10 cellular contexts compared by ENCODE assay signal in the genomic region with DNA sequence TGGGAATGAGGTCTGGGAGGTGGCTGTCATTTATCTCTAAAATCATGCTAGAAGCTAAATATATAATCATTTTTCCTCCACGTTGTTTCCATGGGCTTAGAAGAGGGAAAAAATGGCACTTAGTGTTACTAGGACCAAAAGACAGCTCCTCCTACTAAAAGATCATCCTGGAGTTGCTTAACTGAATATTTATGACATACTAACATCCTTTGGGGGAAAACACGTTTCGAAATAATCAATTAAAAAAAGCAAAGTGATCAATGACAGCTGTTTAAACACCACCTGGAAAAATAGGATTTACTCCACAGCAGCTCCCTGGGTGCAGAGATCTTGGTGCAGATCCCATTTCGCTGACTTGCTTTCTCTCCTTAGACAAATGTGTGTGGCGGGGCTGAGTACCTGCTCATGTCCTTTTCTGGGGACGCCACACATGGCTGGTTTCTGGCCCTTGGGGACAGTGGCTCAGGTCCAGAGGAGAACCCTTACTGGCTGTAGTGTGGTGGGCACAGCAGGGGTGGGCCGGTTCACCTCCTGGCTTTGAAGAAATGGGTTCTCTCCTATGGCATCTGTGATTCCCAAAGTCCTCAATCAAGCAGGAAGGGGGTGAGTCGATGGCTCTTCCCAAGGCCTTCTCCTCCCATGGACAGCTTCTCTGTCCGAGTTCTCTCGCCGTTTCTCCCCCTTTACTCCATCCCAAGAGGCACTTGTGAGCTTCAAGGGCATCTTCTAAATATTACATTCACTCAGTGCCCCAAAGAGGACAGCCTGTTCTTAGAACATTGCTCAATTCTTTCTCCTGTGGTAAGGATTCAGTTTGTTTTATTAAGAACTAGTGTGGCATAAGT.
DNase-seq lines count a peak whose midpoint lies in the region; ATAC-seq and TF ChIP-seq lines count a peak whose summit lies in the region.
"Had no signal": no experiment of that assay in that cellular context is flagged by ENCODE, and none has a peak within 500 bp of the region (broad histone marks: within the 10 kb centered on the region; RNA-seq: fewer than 3 reads in every experiment).

No MANE protein-coding gene starts in this region.

- H3K4me1 ChIP-seq in muscle layer of duodenum (ENCODE audit: control insufficient read depth in 1 of 2, insufficient read depth in 2 of 2, low read length in 2 of 2), result peaks cover 6 to 18% of the 10 kb centered on the region in 2 donors
- H3K4me1 ChIP-seq in uterus, result peaks cover 20 to 23% of the 10 kb centered on the region in 2 donors

- H3K27ac ChIP-seq in coronary artery (peak overlapping the region; percentile 90 to 92), muscle layer of duodenum (ENCODE audit: low read length) (peak overlapping the region; percentile 89), uterus (peak overlapping the region; percentile 88 to 91)

- H3K9me3 ChIP-seq in muscle layer of duodenum (ENCODE audit: control insufficient read depth in 1 of 2, low read length in 2 of 2), result no peaks in the 10 kb centered on the region
- no peaks in the 10 kb centered on the region for H3K9me3 ChIP-seq in uterus

- TF ChIP-seq CTCF in coronary artery (IDR thresholded peaks at IDR 0.05) (no peak), uterus (IDR thresholded peaks at IDR 0.05) (no peak), lower leg skin (IDR thresholded peaks at IDR 0.05) (no peak)

- no peaks in the 10 kb centered on the region for H3K27me3 Mint-ChIP-seq in activated naive CD4-positive, alpha-beta T cell treated with anti-CD3 and anti-CD28 coated beads, Interleukin-2, amount 10 ng/mL, durations not matched to agents 7 days and 5 days
- no peaks in the 10 kb centered on the region for H3K27me3 Mint-ChIP-seq in activated naive CD4-positive, alpha-beta T cell treated with anti-CD3 and anti-CD28 coated beads for 36 hours (ENCODE audit: low read depth)
- H3K27me3 Mint-ChIP-seq: naive thymus-derived CD8-positive, alpha-beta T cell had no signal

- H3K4me1 Mint-ChIP-seq in activated naive CD4-positive, alpha-beta T cell treated with anti-CD3 and anti-CD28 coated beads, Interleukin-2, amount 10 ng/mL, durations not matched to agents 7 days and 5 days, result peaks cover 42% of the 10 kb centered on the region
- H3K4me1 Mint-ChIP-seq in activated naive CD4-positive, alpha-beta T cell treated with anti-CD3 and anti-CD28 coated beads for 36 hours (ENCODE audit: low read depth), result peaks cover 66% of the 10 kb centered on the region

- no peak for TF ChIP-seq POLR2A in uterus (IDR thresholded peaks at IDR 0.05)
- no peak for TF ChIP-seq POLR2A in lower leg skin (IDR thresholded peaks at IDR 0.05)

- H3K4me3 Mint-ChIP-seq in activated naive CD4-positive, alpha-beta T cell treated with anti-CD3 and anti-CD28 coated beads, Interleukin-2, amount 10 ng/mL, durations not matched to agents 7 days and 5 days, result no peak overlapping the region
- no peak overlapping the region for H3K4me3 Mint-ChIP-seq in activated naive CD4-positive, alpha-beta T cell treated with anti-CD3 and anti-CD28 coated beads for 36 hours
- H3K4me3 Mint-ChIP-seq: naive thymus-derived CD8-positive, alpha-beta T cell had no signal

- CTCF ChIA-PET in activated naive CD4-positive, alpha-beta T cell treated with anti-CD3 and anti-CD28 coated beads, Interleukin-2, amount 10 ng/mL, durations not matched to agents 7 days and 5 days (lab: Charles Lee), result interaction anchor here (1.2 kb wide), 1 partner anchor 150 kb away, joined by 7 read pairs; no protein-coding TSS in a partner anchor
- CTCF ChIA-PET in activated naive CD4-positive, alpha-beta T cell treated with anti-CD3 and anti-CD28 coated beads for 36 hours (lab: Charles Lee), result interaction anchor here (1.2 kb wide), 1 partner anchor 150 kb away, joined by 4 read pairs; no protein-coding TSS in a partner anchor

- no peak for DNase-seq in activated naive CD4-positive, alpha-beta T cell treated with anti-CD3 and anti-CD28 coated beads, Interleukin-2, amount 10 ng/mL, durations not matched to agents 7 days and 5 days
- no peak for DNase-seq in activated naive CD4-positive, alpha-beta T cell treated with anti-CD3 and anti-CD28 coated beads for 36 hours
- DNase-seq in coronary artery (ENCODE audit: low spot score) (no peak), uterus (no peak), lower leg skin (ENCODE audit: low spot score in 2 of 2) (no peak)
- DNase-seq: naive thymus-derived CD8-positive, alpha-beta T cell; NCI-H748 treated with DMSO at 0.1 percent for 48 hours had no signal

- no peaks in the 10 kb centered on the region for H3K9me3 Mint-ChIP-seq in activated naive CD4-positive, alpha-beta T cell treated with anti-CD3 and anti-CD28 coated beads, Interleukin-2, amount 10 ng/mL, durations not matched to agents 7 days and 5 days
- no peaks in the 10 kb centered on the region for H3K9me3 Mint-ChIP-seq in activated naive CD4-positive, alpha-beta T cell treated with anti-CD3 and anti-CD28 coated beads for 36 hours
- H3K9me3 Mint-ChIP-seq: naive thymus-derived CD8-positive, alpha-beta T cell had no signal

- WGBS in lower leg skin, 2 donors, result 74 to 79% methylated on average over 11 of the region's 11 CpGs

- H3K36me3 Mint-ChIP-seq in activated naive CD4-positive, alpha-beta T cell treated with anti-CD3 and anti-CD28 coated beads, Interleukin-2, amount 10 ng/mL, durations not matched to agents 7 days and 5 days, result peaks cover 63% of the 10 kb centered on the region
- peaks cover 62% of the 10 kb centered on the region for H3K36me3 Mint-ChIP-seq in activated naive CD4-positive, alpha-beta T cell treated with anti-CD3 and anti-CD28 coated beads for 36 hours (ENCODE audit: low read depth)

- intact Hi-C loops in activated naive CD4-positive, alpha-beta T cell treated with anti-CD3 and anti-CD28 coated beads for 36 hours (cut with micrococcal nuclease), result no loop called here
- intact Hi-C loops in uterus (cut with DNase I; ENCODE audit: low total_unique reads), result loop anchor here (10.0 kb wide), 1 partner anchor 154 kb away; no protein-coding TSS in a partner anchor
- intact Hi-C loops in lower leg skin (cut with DNase I; ENCODE audit: low total_unique reads), result loop anchor here (5.0 kb wide), 1 partner anchor 522 kb away; no protein-coding TSS in a partner anchor

- H3K27me3 ChIP-seq in muscle layer of duodenum (ENCODE audit: low read depth, low read length) (no peaks in the 10 kb centered on the region), uterus (no peaks in the 10 kb centered on the region)

- H3K4me3 ChIP-seq in coronary artery (peak overlapping the region; percentile 59), muscle layer of duodenum (ENCODE audit: low read depth in 1 of 2, low read length in 2 of 2) (no peak overlapping the region), uterus (no peak overlapping the region), lower leg skin (ENCODE audit: low read depth, poor library complexity, severe bottlenecking) (no peak overlapping the region)

- H3K27ac Mint-ChIP-seq in activated naive CD4-positive, alpha-beta T cell treated with anti-CD3 and anti-CD28 coated beads, Interleukin-2, amount 10 ng/mL, durations not matched to agents 7 days and 5 days, result peak overlapping the region; percentile 14
- no peak overlapping the region for H3K27ac Mint-ChIP-seq in activated naive CD4-positive, alpha-beta T cell treated with anti-CD3 and anti-CD28 coated beads for 36 hours

- H3K36me3 ChIP-seq in muscle layer of duodenum (ENCODE audit: control insufficient read depth in 1 of 2, insufficient read depth in 2 of 2, low read length in 2 of 2) (peaks cover 16 to 57% of the 10 kb centered on the region in 2 donors), uterus (no peaks in the 10 kb centered on the region)

- no peak for ATAC-seq in activated CD4-positive, CD25-positive, alpha-beta regulatory T cell treated with anti-CD3 and anti-CD28 coated beads, Interleukin-2, amount 50 U/mL, for 24 hours
- ATAC-seq in GM19351 (IDR thresholded peaks at IDR 0.05; ENCODE audit: unreplicated experiment), result no peak
- ATAC-seq: naive thymus-derived CD8-positive, alpha-beta T cell had no signal
